Comparison of ENCODE assay signal across 26 cellular contexts in genomic region chr3:161796780-161797179, GRCh38.
A peak's percentile ranks its signal among the peaks of the same experiment; 100 is the strongest.
DNase-seq lines count a peak whose midpoint lies in the region; ATAC-seq and TF ChIP-seq lines count a peak whose summit lies in the region.
"Had no signal": no experiment of that assay in that cellular context is flagged by ENCODE, and none has a peak within 500 bp of the region (broad histone marks: within the 10 kb centered on the region; RNA-seq: fewer than 3 reads in every experiment).

No MANE protein-coding gene starts in this region.

- no peaks in the 10 kb centered on the region for H3K9me3 ChIP-seq in liver (ENCODE audit: control insufficient read depth in 4 of 4, low read length in 3 of 4)
- H3K9me3 ChIP-seq in right lobe of liver, result no peaks in the 10 kb centered on the region
- H3K9me3 ChIP-seq: BE2C, MG63 had no signal

- TF ChIP-seq RAD21 in liver (IDR thresholded peaks at IDR 0.05), result no peak

- no peak for ATAC-seq in right lobe of liver
- ATAC-seq: K562, T-helper 17 cell had no signal

- H3K4me1 ChIP-seq in liver (ENCODE audit: control insufficient read depth in 4 of 4, insufficient read depth in 4 of 4, low read length in 3 of 4), result peaks cover 0 to 5% (median 2%) of the 10 kb centered on the region in 4 donors
- no peaks in the 10 kb centered on the region for H3K4me1 ChIP-seq in right lobe of liver
- H3K4me1 ChIP-seq: BE2C had no signal

- DNase-seq in right lobe of liver, result no peak
- peak; percentile 69 for DNase-seq in OCI-M1 (lab: John Stamatoyannopoulos, UW)
- peak; percentile 18 for DNase-seq in fibroblast of pulmonary artery (ENCODE audit: low read depth)
- DNase-seq in HEK293T (ENCODE audit: extremely low spot score), result no peak
- no peak for DNase-seq in HK-2 (ENCODE audit: unreplicated experiment)
- DNase-seq in ACHN, result no peak
- DNase-seq: BE2C; Calu3; CD8-positive, alpha-beta memory T cell; DMS79 treated with DMSO at 0.1 percent for 48 hours; GF-D8; GM23248; H7; MG63; NCI-H1092 treated with DMSO at 0.1 percent for 48 hours; NCI-H1436; NCI-H187 treated with DMSO at 0.1 percent for 48 hours; NCI-H2107; NCI-H446; NCI-H524 treated with DMSO at 0.1 percent for 48 hours; NCI-H774; Right ventricle myocardium superior; RPMI8226; T-helper 17 cell had no signal

- intact Hi-C loops in right lobe of liver (cut with DNase I), result no loop called here

- TF ChIP-seq CTCF in liver (IDR thresholded peaks at IDR 0.05; ENCODE audit: low read depth, low read length, missing input control), result no peak
- TF ChIP-seq CTCF in right lobe of liver (IDR thresholded peaks at IDR 0.05), result no peak
- TF ChIP-seq CTCF in fibroblast of pulmonary artery (IDR thresholded peaks at IDR 0.05; ENCODE audit: low read length, missing control alignments), result no peak

- CTCF ChIA-PET in HEK293T (lab: Yijun Ruan, JAX), result no interaction called here

- in situ Hi-C loops in ACHN (cut with HindIII; ENCODE audit: low pct_ligation_motif_present, low pct_unique_long_range_greater_than_20kb, low sequenced_read_pairs), result no loop called here

- H3K9ac ChIP-seq in liver (ENCODE audit: low read depth in 1 of 2, low read length in 2 of 2), result no peak overlapping the region
- H3K9ac ChIP-seq: GM23248 had no signal

- no peaks in the 10 kb centered on the region for H3K27me3 ChIP-seq in liver (ENCODE audit: control insufficient read depth in 4 of 4, insufficient read depth in 4 of 4, low read length in 3 of 4)
- no peaks in the 10 kb centered on the region for H3K27me3 ChIP-seq in right lobe of liver
- H3K27me3 ChIP-seq: BE2C, MG63 had no signal

- H3K36me3 ChIP-seq in liver (ENCODE audit: control insufficient read depth in 4 of 4, insufficient read depth in 3 of 4, low read depth in 1 of 4, low read length in 3 of 4) (no peaks in the 10 kb centered on the region), right lobe of liver (no peaks in the 10 kb centered on the region)
- H3K36me3 ChIP-seq: BE2C, MG63 had no signal

- H3K4me3 ChIP-seq in liver (ENCODE audit: low read depth in 1 of 3, low read length in 3 of 3) (no peak overlapping the region), right lobe of liver (no peak overlapping the region), fibroblast of pulmonary artery (replicated peaks; ENCODE audit: low read depth, low read length) (no peak overlapping the region)
- H3K4me3 ChIP-seq: GM23248, K562, MG63 had no signal

- POLR2A ChIA-PET in HEK293T (lab: Yijun Ruan, JAX), result no interaction called here

- TF ChIP-seq POLR2A in right lobe of liver (IDR thresholded peaks at IDR 0.05), result no peak

- no peak overlapping the region for H3K27ac ChIP-seq in liver (ENCODE audit: low read depth in 1 of 2, low read length in 2 of 2)
- no peak overlapping the region for H3K27ac ChIP-seq in right lobe of liver
- H3K27ac ChIP-seq: GM23248 had no signal

TF ChIP-seq in liver, 16 proteins besides CTCF, POLR2A, EP300 and RAD21:
- TF ChIP-seq HNF4A (conservative IDR thresholded peaks at IDR 0.05) (no peak), NR2F2 (IDR thresholded peaks at IDR 0.05) (peak; percentile 26), TAF1 (conservative IDR thresholded peaks at IDR 0.05) (no peak), JUND (IDR thresholded peaks at IDR 0.05) (no peak), RXRA (IDR thresholded peaks at IDR 0.05) (no peak), YY1 (IDR thresholded peaks at IDR 0.05) (no peak), FOXA1 (IDR thresholded peaks at IDR 0.05) (no peak)
- TF ChIP-seq, protein P1, sequence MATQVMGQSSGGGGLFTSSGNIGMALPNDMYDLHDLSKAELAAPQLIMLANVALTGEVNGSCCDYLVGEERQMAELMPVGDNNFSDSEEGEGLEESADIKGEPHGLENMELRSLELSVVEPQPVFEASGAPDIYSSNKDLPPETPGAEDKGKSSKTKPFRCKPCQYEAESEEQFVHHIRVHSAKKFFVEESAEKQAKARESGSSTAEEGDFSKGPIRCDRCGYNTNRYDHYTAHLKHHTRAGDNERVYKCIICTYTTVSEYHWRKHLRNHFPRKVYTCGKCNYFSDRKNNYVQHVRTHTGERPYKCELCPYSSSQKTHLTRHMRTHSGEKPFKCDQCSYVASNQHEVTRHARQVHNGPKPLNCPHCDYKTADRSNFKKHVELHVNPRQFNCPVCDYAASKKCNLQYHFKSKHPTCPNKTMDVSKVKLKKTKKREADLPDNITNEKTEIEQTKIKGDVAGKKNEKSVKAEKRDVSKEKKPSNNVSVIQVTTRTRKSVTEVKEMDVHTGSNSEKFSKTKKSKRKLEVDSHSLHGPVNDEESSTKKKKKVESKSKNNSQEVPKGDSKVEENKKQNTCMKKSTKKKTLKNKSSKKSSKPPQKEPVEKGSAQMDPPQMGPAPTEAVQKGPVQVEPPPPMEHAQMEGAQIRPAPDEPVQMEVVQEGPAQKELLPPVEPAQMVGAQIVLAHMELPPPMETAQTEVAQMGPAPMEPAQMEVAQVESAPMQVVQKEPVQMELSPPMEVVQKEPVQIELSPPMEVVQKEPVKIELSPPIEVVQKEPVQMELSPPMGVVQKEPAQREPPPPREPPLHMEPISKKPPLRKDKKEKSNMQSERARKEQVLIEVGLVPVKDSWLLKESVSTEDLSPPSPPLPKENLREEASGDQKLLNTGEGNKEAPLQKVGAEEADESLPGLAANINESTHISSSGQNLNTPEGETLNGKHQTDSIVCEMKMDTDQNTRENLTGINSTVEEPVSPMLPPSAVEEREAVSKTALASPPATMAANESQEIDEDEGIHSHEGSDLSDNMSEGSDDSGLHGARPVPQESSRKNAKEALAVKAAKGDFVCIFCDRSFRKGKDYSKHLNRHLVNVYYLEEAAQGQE (IDR thresholded peaks at IDR 0.05), result no peak

TF ChIP-seq in HEK293T, 16 proteins besides CTCF, POLR2A, EP300 and RAD21:
- no peak for TF ChIP-seq LEF1 (IDR thresholded peaks at IDR 0.05; ENCODE audit: borderline replicate concordance)
- TF ChIP-seq FOXK2 (IDR thresholded peaks at IDR 0.05), result no peak
- TF ChIP-seq CTBP1 (IDR thresholded peaks at IDR 0.05; ENCODE audit: borderline replicate concordance), result no peak
- no peak for TF ChIP-seq L3MBTL2 (conservative IDR thresholded peaks at IDR 0.05)
- no peak for TF ChIP-seq ZNF384 (IDR thresholded peaks at IDR 0.05)
- TF ChIP-seq TARDBP (IDR thresholded peaks at IDR 0.05), result no peak
- no peak for TF ChIP-seq FOXM1 (IDR thresholded peaks at IDR 0.05; ENCODE audit: borderline replicate concordance)

Comparison
In these comparisons a context has a peak if more than half of its experiments do, and no peak if none do; other contexts are left out.
1. DNase-seq: peak in OCI-M1 (single experiment) and fibroblast of pulmonary artery (single experiment); none in right lobe of liver (0 of 3), HEK293T (single experiment), HK-2 (single experiment) and ACHN (single experiment).